Comparison of ENCODE assay signal across 19 cellular contexts in genomic region chr6:168794515-168794914, GRCh38.
"Had no signal": no experiment of that assay in that cellular context is flagged by ENCODE, and none has a peak within 500 bp of the region (broad histone marks: within the 10 kb centered on the region; RNA-seq: fewer than 3 reads in every experiment).

No MANE protein-coding gene starts in this region.

- H3K27me3 ChIP-seq: SJCRH30 had no signal

- H3K4me3 ChIP-seq: SJCRH30 had no signal

- ATAC-seq: Panc1, Right ventricle myocardium inferior had no signal

- H3K9me3 ChIP-seq: SJCRH30 had no signal

- FAIRE-seq: HTR-8/SVneo had no signal

- H3K4me1 ChIP-seq: SJCRH30 had no signal

- H3K27ac ChIP-seq: SJCRH30 had no signal

- H3K36me3 ChIP-seq: SJCRH30 had no signal

- DNase-seq: KBM-7, MM.1S, NCI-H1092 treated with DMSO at 0.1 percent for 48 hours, NCI-H1436, NCI-H187, NCI-H2029, NCI-H2081 treated with DMSO at 0.1 percent for 48 hours, NCI-H2171, NCI-H226, NCI-H446, NCI-H510A, NCI-H524 treated with DMSO at 0.1 percent for 48 hours, NCI-H69, NCI-H774, SHP77 treated with DMSO at 0.1 percent for 48 hours, SJCRH30 had no signal
